Comparison of ENCODE assay signal across 37 cellular contexts in genomic region chr2:187506416-187506815, GRCh38. TPM values are rescaled to one million over a fixed set of nuclear protein-coding genes. Genes with fewer than 3 reads are reported as not detected.
"Had no signal": no experiment of that assay in that cellular context is flagged by ENCODE, and none has a peak within 500 bp of the region (broad histone marks: within the 10 kb centered on the region; RNA-seq: fewer than 3 reads in every experiment).

No MANE protein-coding gene starts in this region.

- H3K9me3 Mint-ChIP-seq: activated B cell treated with CpG ODN at 0.5 μM for 24 hours; activated CD4-positive, alpha-beta T cell treated with anti-CD3 and anti-CD28 coated beads, Interleukin-2, amount 10 ng/mL, durations not matched to agents 24 days and 14 days; activated CD8-positive, alpha-beta T cell treated with anti-CD3 and anti-CD28 coated beads for 36 hours; activated naive CD4-positive, alpha-beta T cell treated with anti-CD3 and anti-CD28 coated beads for 36 hours; activated naive CD4-positive, alpha-beta T cell treated with anti-CD3 and anti-CD28 coated beads, Interleukin-2, amount 50 U/mL, for 72 hours; activated naive CD8-positive, alpha-beta T cell treated with anti-CD3 and anti-CD28 coated beads for 36 hours; activated T-cell treated with anti-CD3 and anti-CD28 coated beads, Interleukin-2, amount 50 U/mL, for 4 hours; activated T-cell treated with anti-CD3 and anti-CD28 coated beads, Interleukin-2, amount 50 U/mL, for 72 hours; activated T-helper 1 cell treated with anti-CD3 and anti-CD28 coated beads, Interleukin-12 subunit alpha, Interleukin-12 subunit beta, Interleukin-2, Interleukin-4 antibody, amounts not matched to agents 30 ng/mL and 10 ng/mL and 1 ng/mL, durations not matched to agents 14 hours and 24 hours and 36 hours; T-helper 1 cell treated with Interleukin-12 subunit alpha and Interleukin-12 subunit beta and Interleukin-4 antibody, amounts not matched to agents 30 μg/mL and 1 μg/mL, for 36 hours; T-helper 2 cell treated with Interferon-gamma antibody and Interleukin-4, amounts not matched to agents 5 μg/mL and 100 μg/mL, for 36 hours had no signal

- FAIRE-seq: bronchial epithelial cell, TTC549 had no signal

- H3K4me3 ChIP-seq: adrenal gland, cardiac muscle cell had no signal

- H3K9me3 ChIP-seq: adrenal gland had no signal

- H3K4me1 ChIP-seq: adrenal gland had no signal

- H3K4me1 Mint-ChIP-seq: activated B cell treated with CpG ODN at 0.5 μM for 24 hours; activated T-helper 17 cell treated with anti-CD3 and anti-CD28 coated beads, Interleukin-2, amount 50 U/mL, for 72 hours; central memory CD8-positive, alpha-beta T cell had no signal

- H3K4me3 Mint-ChIP-seq: activated B cell treated with CpG ODN at 0.5 μM for 24 hours; activated CD4-positive, alpha-beta memory T cell treated with anti-CD3 and anti-CD28 coated beads for 36 hours; activated CD4-positive, alpha-beta T cell treated with anti-CD3 and anti-CD28 coated beads, Interleukin-2, amount 10 ng/mL, durations not matched to agents 24 days and 14 days; activated CD8-positive, alpha-beta T cell treated with anti-CD3 and anti-CD28 coated beads for 36 hours; activated naive CD4-positive, alpha-beta T cell treated with anti-CD3 and anti-CD28 coated beads for 36 hours; activated naive CD8-positive, alpha-beta T cell treated with anti-CD3 and anti-CD28 coated beads for 36 hours; activated T-cell treated with anti-CD3 and anti-CD28 coated beads, Interleukin-2, amount 50 U/mL, for 4 hours; activated T-cell treated with anti-CD3 and anti-CD28 coated beads, Interleukin-2, amount 50 U/mL, for 72 hours; activated T-helper 1 cell treated with anti-CD3 and anti-CD28 coated beads, Interleukin-12 subunit alpha, Interleukin-12 subunit beta, Interleukin-2, Interleukin-4 antibody, amounts not matched to agents 30 ng/mL and 10 ng/mL and 1 ng/mL, durations not matched to agents 14 hours and 24 hours and 36 hours; activated T-helper 17 cell treated with anti-CD3 and anti-CD28 coated beads, Interleukin-2, amount 50 U/mL, for 72 hours; brain; central memory CD8-positive, alpha-beta T cell; T-helper 1 cell treated with Interleukin-12 subunit alpha and Interleukin-12 subunit beta and Interleukin-4 antibody, amounts not matched to agents 30 μg/mL and 1 μg/mL, for 36 hours; T-helper 2 cell treated with Interferon-gamma antibody and Interleukin-4, amounts not matched to agents 5 μg/mL and 100 μg/mL, for 36 hours had no signal

- H3K27ac Mint-ChIP-seq: activated B cell treated with CpG ODN at 0.5 μM for 24 hours; activated CD4-positive, alpha-beta memory T cell treated with anti-CD3 and anti-CD28 coated beads for 36 hours; activated CD4-positive, alpha-beta T cell treated with anti-CD3 and anti-CD28 coated beads, Interleukin-2, amount 10 ng/mL, durations not matched to agents 24 days and 14 days; activated CD8-positive, alpha-beta T cell treated with anti-CD3 and anti-CD28 coated beads for 36 hours; activated naive CD4-positive, alpha-beta T cell treated with anti-CD3 and anti-CD28 coated beads for 36 hours; activated naive CD4-positive, alpha-beta T cell treated with anti-CD3 and anti-CD28 coated beads, Interleukin-2, amount 50 U/mL, for 72 hours; activated naive CD8-positive, alpha-beta T cell treated with anti-CD3 and anti-CD28 coated beads for 36 hours; activated T-cell treated with anti-CD3 and anti-CD28 coated beads, Interleukin-2, amount 50 U/mL, for 72 hours; activated T-helper 1 cell treated with anti-CD3 and anti-CD28 coated beads, Interleukin-12 subunit alpha, Interleukin-12 subunit beta, Interleukin-2, Interleukin-4 antibody, amounts not matched to agents 30 ng/mL and 10 ng/mL and 1 ng/mL, durations not matched to agents 14 hours and 24 hours and 36 hours; activated T-helper 17 cell treated with anti-CD3 and anti-CD28 coated beads, Interleukin-2, amount 50 U/mL, for 72 hours; brain; T-helper 1 cell treated with Interleukin-12 subunit alpha and Interleukin-12 subunit beta and Interleukin-4 antibody, amounts not matched to agents 30 μg/mL and 1 μg/mL, for 36 hours; T-helper 2 cell treated with Interferon-gamma antibody and Interleukin-4, amounts not matched to agents 5 μg/mL and 100 μg/mL, for 36 hours had no signal

- H3K27me3 ChIP-seq: adrenal gland, cardiac muscle cell had no signal

- DNase-seq: activated B cell treated with CpG ODN at 0.5 μM for 24 hours; activated CD4-positive, alpha-beta memory T cell treated with anti-CD3 and anti-CD28 coated beads for 36 hours; activated CD4-positive, alpha-beta T cell treated with anti-CD3 and anti-CD28 coated beads for 4 hours; activated CD4-positive, alpha-beta T cell treated with anti-CD3 and anti-CD28 coated beads, Interleukin-2, amount 10 ng/mL, durations not matched to agents 24 days and 14 days; activated CD4-positive, alpha-beta T cell treated with anti-CD3 and anti-CD28 coated beads, Interleukin-2, amount 50 U/mL, for 1 hour; activated CD4-positive, alpha-beta T cell treated with anti-CD3 and anti-CD28 coated beads, Interleukin-2, amount 50 U/mL, for 4 hours; activated CD4-positive, CD25-positive, alpha-beta regulatory T cell treated with anti-CD3 and anti-CD28 coated beads, Interleukin-2, amount 50 U/mL, for 72 hours; activated CD8-positive, alpha-beta memory T cell treated with anti-CD3 and anti-CD28 coated beads, Interleukin-2, amount 50 U/mL, for 4 hours; activated CD8-positive, alpha-beta T cell treated with anti-CD3 and anti-CD28 coated beads for 36 hours; activated effector memory CD4-positive, alpha-beta T cell treated with anti-CD3 and anti-CD28 coated beads, Interleukin-2, amount 50 U/mL, for 16 hours; activated gamma-delta T cell treated with Interleukin-2 at 50 U/mL for 16 hours; activated naive CD4-positive, alpha-beta T cell; activated naive CD4-positive, alpha-beta T cell treated with anti-CD3 and anti-CD28 coated beads for 36 hours; activated naive CD4-positive, alpha-beta T cell treated with anti-CD3 and anti-CD28 coated beads, Interleukin-2, amount 50 U/mL, for 16 hours; activated naive CD8-positive, alpha-beta T cell treated with anti-CD3 and anti-CD28 coated beads for 36 hours; activated T-cell treated with anti-CD3 and anti-CD28 coated beads for 4 hours; activated T-cell treated with anti-CD3 and anti-CD28 coated beads, Interleukin-2, amount 50 U/mL, for 1 hour; activated T-cell treated with anti-CD3 and anti-CD28 coated beads, Interleukin-2, amount 50 U/mL, for 4 hours; activated T-cell treated with anti-CD3 and anti-CD28 coated beads, Interleukin-2, amount 50 U/mL, for 72 hours; adrenal gland; amniotic stem cell; aorta; caudate nucleus; cerebellar nuclear complex; T-helper 2 cell; T-helper 9 cell had no signal

- ATAC-seq: activated CD8-positive, alpha-beta T cell treated with anti-CD3 and anti-CD28 coated beads for 36 hours; activated naive CD4-positive, alpha-beta T cell treated with anti-CD3 and anti-CD28 coated beads, Interleukin-2, amount 50 U/mL, for 72 hours; activated T-cell treated with anti-CD3 and anti-CD28 coated beads, Interleukin-2, amount 50 U/mL, for 4 hours; activated T-cell treated with anti-CD3 and anti-CD28 coated beads, Interleukin-2, amount 50 U/mL, for 72 hours; activated T-helper 17 cell treated with anti-CD3 and anti-CD28 coated beads, Interleukin-2, amount 50 U/mL, for 72 hours had no signal

- H3K36me3 ChIP-seq: adrenal gland, cardiac muscle cell had no signal

- H3K27me3 Mint-ChIP-seq: activated B cell treated with CpG ODN at 0.5 μM for 24 hours; central memory CD8-positive, alpha-beta T cell had no signal

- H3K36me3 Mint-ChIP-seq: activated CD4-positive, alpha-beta memory T cell treated with anti-CD3 and anti-CD28 coated beads for 36 hours; activated naive CD4-positive, alpha-beta T cell treated with anti-CD3 and anti-CD28 coated beads, Interleukin-2, amount 50 U/mL, for 72 hours; activated naive CD8-positive, alpha-beta T cell treated with anti-CD3 and anti-CD28 coated beads for 36 hours had no signal

- H3K27ac ChIP-seq: adrenal gland, cardiac muscle cell had no signal

RNA-seq across cellular contexts. Expression of gene TFPI, which starts 47.8 kb away (rescaled TPM):
- total RNA-seq: activated B cell treated with CpG ODN at 0.5 μM for 24 hours; activated CD4-positive, alpha-beta memory T cell treated with anti-CD3 and anti-CD28 coated beads for 36 hours; activated CD8-positive, alpha-beta memory T cell treated with anti-CD3 and anti-CD28 coated beads for 36 hours; activated CD8-positive, alpha-beta T cell treated with anti-CD3 and anti-CD28 coated beads for 36 hours; activated naive CD4-positive, alpha-beta T cell treated with anti-CD3 and anti-CD28 coated beads for 36 hours; activated naive CD8-positive, alpha-beta T cell treated with anti-CD3 and anti-CD28 coated beads for 36 hours had no signal
